ENCODE assay signal across 22 cellular contexts in the genomic region with DNA sequence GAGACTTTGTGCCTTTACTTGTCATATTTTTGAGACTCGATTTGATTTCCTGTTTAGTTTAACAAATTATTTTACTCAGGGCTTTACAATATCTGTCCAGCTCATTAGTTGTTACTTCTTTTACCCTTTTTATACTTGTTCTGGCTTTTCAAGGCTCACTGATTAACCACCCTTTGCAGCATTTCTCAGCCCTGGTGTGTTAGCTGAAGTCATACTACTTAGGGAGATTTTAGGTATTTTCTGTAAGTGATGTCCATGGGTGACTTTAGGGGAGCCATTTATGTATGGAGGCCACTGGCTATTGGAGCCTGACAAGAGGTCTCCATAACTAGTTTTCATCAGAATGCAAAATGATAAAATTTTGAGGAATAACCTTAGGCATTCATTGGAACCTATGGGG.
DNase-seq lines count a peak whose midpoint lies in the region; ATAC-seq, FAIRE-seq and TF ChIP-seq lines count a peak whose summit lies in the region.
"Had no signal": no experiment of that assay in that cellular context is flagged by ENCODE, and none has a peak within 500 bp of the region (broad histone marks: within the 10 kb centered on the region; RNA-seq: fewer than 3 reads in every experiment).

No MANE protein-coding gene starts in this region.

- H3K4me3 Mint-ChIP-seq in activated CD4-positive, alpha-beta T cell treated with anti-CD3 and anti-CD28 coated beads for 36 hours, result no peak overlapping the region
- H3K4me3 Mint-ChIP-seq in stimulated activated naive CD8-positive, alpha-beta T cell treated with anti-CD3 and anti-CD28 coated beads, Interleukin-15, Interleukin-2, amounts not matched to agents 100 ng/mL and 50 ng/mL, for 24 hours, result no peak overlapping the region
- no peak overlapping the region for H3K4me3 Mint-ChIP-seq in stimulated activated naive CD8-positive, alpha-beta T cell treated with anti-CD3 and anti-CD28 coated beads, Interleukin-15, amount 100 ng/mL, for 72 hours
- H3K4me3 Mint-ChIP-seq: CD4-positive, alpha-beta T cell; H9; IgD-negative memory B cell had no signal

- peak overlapping the region; percentile 58 for H3K27ac Mint-ChIP-seq in activated CD4-positive, alpha-beta T cell treated with anti-CD3 and anti-CD28 coated beads for 36 hours
- peak overlapping the region; percentile 21 for H3K27ac Mint-ChIP-seq in stimulated activated naive CD8-positive, alpha-beta T cell treated with anti-CD3 and anti-CD28 coated beads, Interleukin-15, Interleukin-2, amounts not matched to agents 100 ng/mL and 50 ng/mL, for 24 hours
- H3K27ac Mint-ChIP-seq in stimulated activated naive CD8-positive, alpha-beta T cell treated with anti-CD3 and anti-CD28 coated beads, Interleukin-15, amount 100 ng/mL, for 72 hours, result no peak overlapping the region
- H3K27ac Mint-ChIP-seq: CD4-positive, alpha-beta T cell; H9; IgD-negative memory B cell had no signal

- no peaks in the 10 kb centered on the region for H3K4me1 ChIP-seq in tibial artery
- H3K4me1 ChIP-seq: A549, Caco-2 had no signal

- FAIRE-seq in islet of Langerhans (lab: Jason Lieb, UNC), result peak; percentile 89
- FAIRE-seq: D721Med, G401.6, GM12892, GM18507, H1, HepG2 had no signal

- H3K9me3 ChIP-seq in tibial artery, result no peaks in the 10 kb centered on the region
- H3K9me3 ChIP-seq: A549, Caco-2 had no signal

- DNase-seq in activated CD4-positive, alpha-beta T cell treated with anti-CD3 and anti-CD28 coated beads for 36 hours, result no peak
- DNase-seq in activated CD4-positive, alpha-beta T cell treated with anti-CD3 and anti-CD28 coated beads, Interleukin-2, amount 50 U/mL, for 1 hour, result no peak
- no peak for DNase-seq in stimulated activated naive CD8-positive, alpha-beta T cell treated with anti-CD3 and anti-CD28 coated beads, Interleukin-15, amount 100 ng/mL, for 72 hours
- DNase-seq in NCI-H1930 (lab: John Stamatoyannopoulos, UW) (no peak), tibial artery (no peak)
- DNase-seq: AML-193; Caco-2; CD4-positive, alpha-beta T cell; H9 had no signal

- no peak overlapping the region for H3K27ac ChIP-seq in tibial artery
- H3K27ac ChIP-seq: 22Rv1, A549, C4-2B had no signal

- H3K4me3 ChIP-seq in tibial artery, result no peak overlapping the region
- H3K4me3 ChIP-seq: A549 had no signal

- no peaks in the 10 kb centered on the region for H3K36me3 ChIP-seq in tibial artery

- peaks cover 9% of the 10 kb centered on the region for H3K4me1 Mint-ChIP-seq in activated CD4-positive, alpha-beta T cell treated with anti-CD3 and anti-CD28 coated beads for 36 hours
- peaks cover 13% of the 10 kb centered on the region for H3K4me1 Mint-ChIP-seq in stimulated activated naive CD8-positive, alpha-beta T cell treated with anti-CD3 and anti-CD28 coated beads, Interleukin-15, Interleukin-2, amounts not matched to agents 100 ng/mL and 50 ng/mL, for 24 hours (ENCODE audit: low read depth)
- no peaks in the 10 kb centered on the region for H3K4me1 Mint-ChIP-seq in stimulated activated naive CD8-positive, alpha-beta T cell treated with anti-CD3 and anti-CD28 coated beads, Interleukin-15, amount 100 ng/mL, for 72 hours
- H3K4me1 Mint-ChIP-seq: IgD-negative memory B cell had no signal

- no peaks in the 10 kb centered on the region for H3K27me3 Mint-ChIP-seq in activated CD4-positive, alpha-beta T cell treated with anti-CD3 and anti-CD28 coated beads for 36 hours
- no peaks in the 10 kb centered on the region for H3K27me3 Mint-ChIP-seq in stimulated activated naive CD8-positive, alpha-beta T cell treated with anti-CD3 and anti-CD28 coated beads, Interleukin-15, Interleukin-2, amounts not matched to agents 100 ng/mL and 50 ng/mL, for 24 hours
- no peaks in the 10 kb centered on the region for H3K27me3 Mint-ChIP-seq in stimulated activated naive CD8-positive, alpha-beta T cell treated with anti-CD3 and anti-CD28 coated beads, Interleukin-15, amount 100 ng/mL, for 72 hours
- H3K27me3 Mint-ChIP-seq: CD4-positive, alpha-beta T cell; IgD-negative memory B cell had no signal

- no peak for ATAC-seq in activated CD4-positive, alpha-beta T cell treated with anti-CD3 and anti-CD28 coated beads for 36 hours
- ATAC-seq in stimulated activated naive CD8-positive, alpha-beta T cell treated with anti-CD3 and anti-CD28 coated beads, Interleukin-15, amount 100 ng/mL, for 72 hours, result no peak
- peak; percentile 27 for ATAC-seq in HG03565 (IDR thresholded peaks at IDR 0.05; ENCODE audit: unreplicated experiment)
- ATAC-seq: A549, HepG2 had no signal

- H3K27me3 ChIP-seq in tibial artery, result no peaks in the 10 kb centered on the region

- POLR2A ChIA-PET in activated CD4-positive, alpha-beta T cell treated with anti-CD3 and anti-CD28 coated beads for 36 hours (lab: Charles Lee), result interaction anchor here (1.2 kb wide), 1 partner anchor 9 kb away, joined by 4 read pairs; no protein-coding TSS in a partner anchor

- H3K9me3 Mint-ChIP-seq in activated CD4-positive, alpha-beta T cell treated with anti-CD3 and anti-CD28 coated beads for 36 hours (ENCODE audit: low read depth), result no peaks in the 10 kb centered on the region
- no peaks in the 10 kb centered on the region for H3K9me3 Mint-ChIP-seq in stimulated activated naive CD8-positive, alpha-beta T cell treated with anti-CD3 and anti-CD28 coated beads, Interleukin-15, Interleukin-2, amounts not matched to agents 100 ng/mL and 50 ng/mL, for 24 hours
- no peaks in the 10 kb centered on the region for H3K9me3 Mint-ChIP-seq in stimulated activated naive CD8-positive, alpha-beta T cell treated with anti-CD3 and anti-CD28 coated beads, Interleukin-15, amount 100 ng/mL, for 72 hours
- H3K9me3 Mint-ChIP-seq: CD4-positive, alpha-beta T cell; H9 had no signal

- intact Hi-C loops in activated CD4-positive, alpha-beta T cell treated with anti-CD3 and anti-CD28 coated beads for 36 hours (cut with DNase I, micrococcal nuclease), result loop anchor here in 1 of 2 experiments (10.0 kb wide), 1 partner anchor 534 kb away; no protein-coding TSS in a partner anchor
- intact Hi-C loops in tibial artery (cut with DNase I; ENCODE audit: low total_unique reads), result no loop called here

- H3K36me3 Mint-ChIP-seq in activated CD4-positive, alpha-beta T cell treated with anti-CD3 and anti-CD28 coated beads for 36 hours (ENCODE audit: low read depth), result no peaks in the 10 kb centered on the region
- no peaks in the 10 kb centered on the region for H3K36me3 Mint-ChIP-seq in stimulated activated naive CD8-positive, alpha-beta T cell treated with anti-CD3 and anti-CD28 coated beads, Interleukin-15, Interleukin-2, amounts not matched to agents 100 ng/mL and 50 ng/mL, for 24 hours (ENCODE audit: low read depth)
- H3K36me3 Mint-ChIP-seq: IgD-negative memory B cell had no signal

- TF ChIP-seq CTCF in tibial artery (IDR thresholded peaks at IDR 0.05), result no peak

- CTCF ChIA-PET in activated CD4-positive, alpha-beta T cell treated with anti-CD3 and anti-CD28 coated beads for 36 hours (lab: Charles Lee), result no interaction called here

Comparison
In these comparisons a context has a peak if more than half of its experiments do, and no peak if none do; other contexts are left out.
1. H3K27ac Mint-ChIP-seq: peak in activated CD4-positive, alpha-beta T cell treated with anti-CD3 and anti-CD28 coated beads for 36 hours (single experiment) and stimulated activated naive CD8-positive, alpha-beta T cell treated with anti-CD3 and anti-CD28 coated beads, Interleukin-15, Interleukin-2, amounts not matched to agents 100 ng/mL and 50 ng/mL, for 24 hours (single experiment); none in stimulated activated naive CD8-positive, alpha-beta T cell treated with anti-CD3 and anti-CD28 coated beads, Interleukin-15, amount 100 ng/mL, for 72 hours (0 of 2).